ENCODE assay signal across 25 cellular contexts in the genomic region with DNA sequence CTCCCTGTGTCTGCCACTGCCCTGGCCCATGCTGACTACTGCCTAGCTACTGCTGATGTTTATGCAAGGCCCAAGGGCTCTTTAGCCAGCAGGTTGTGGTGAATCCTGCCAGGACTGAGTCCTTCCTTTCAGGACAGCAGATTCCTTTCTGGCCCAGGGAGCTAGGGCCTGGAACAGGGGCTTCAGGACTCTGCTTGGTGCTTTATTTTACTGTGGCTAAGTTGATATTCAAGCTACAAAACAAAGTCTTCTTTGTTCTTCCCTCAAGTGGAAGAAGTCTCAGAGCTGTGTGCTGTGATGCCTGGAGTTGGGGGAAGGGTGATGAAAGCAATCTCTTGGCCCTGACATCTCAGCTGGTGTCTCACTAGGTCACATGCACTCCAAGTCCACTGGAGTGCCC.
"Had no signal": no experiment of that assay in that cellular context is flagged by ENCODE, and none has a peak within 500 bp of the region (broad histone marks: within the 10 kb centered on the region; RNA-seq: fewer than 3 reads in every experiment).

No MANE protein-coding gene starts in this region.

- FAIRE-seq: endometrium, keratinocyte had no signal

- H3K27ac ChIP-seq: gastrocnemius medialis, heart right ventricle, ovary, right lobe of liver, spleen, stomach, thoracic aorta had no signal

- H3K9me3 ChIP-seq: gastrocnemius medialis, ovary, right lobe of liver, thoracic aorta had no signal

- H3K36me3 ChIP-seq: gastrocnemius medialis, heart right ventricle, ovary, right lobe of liver, spleen, stomach, thoracic aorta had no signal

- ATAC-seq: esophagus mucosa, gastrocnemius medialis, heart right ventricle, left colon, right lobe of liver had no signal

- H3K4me3 Mint-ChIP-seq: central memory CD8-positive, alpha-beta T cell; nephron had no signal

- H3K4me1 Mint-ChIP-seq: nephron had no signal

- DNase-seq: cortex of kidney; effector memory CD4-positive, alpha-beta T cell; gastrocnemius medialis; heart right ventricle; hypothalamus; left colon; mesendoderm; naive B cell; nucleus accumbens; ovary; right lobe of liver; spleen; stimulated activated CD4-positive, alpha-beta T cell treated with anti-CD3 and anti-CD28 coated beads, Interleukin-2, amount 100 ng/mL, for 24 hours; stimulated activated CD4-positive, alpha-beta T cell treated with anti-CD3 and anti-CD28 coated beads, Interleukin-4, amount 100 ng/mL, for 4 hours; stimulated activated naive CD4-positive, alpha-beta T cell; stomach; substantia nigra; trophoblast cell had no signal

- H3K27me3 ChIP-seq: gastrocnemius medialis, heart right ventricle, ovary, right lobe of liver, spleen, stomach had no signal

- H3K27ac Mint-ChIP-seq: naive B cell, nephron, progenitor cell of endocrine pancreas had no signal

- H3K27me3 Mint-ChIP-seq: central memory CD8-positive, alpha-beta T cell; progenitor cell of endocrine pancreas had no signal

- H3K4me3 ChIP-seq: gastrocnemius medialis, heart right ventricle, ovary, right lobe of liver, spleen, stomach, thoracic aorta had no signal

- H3K4me1 ChIP-seq: gastrocnemius medialis, right lobe of liver, stomach had no signal
